ENCODE assay signal across 8 cellular contexts in the genomic region with DNA sequence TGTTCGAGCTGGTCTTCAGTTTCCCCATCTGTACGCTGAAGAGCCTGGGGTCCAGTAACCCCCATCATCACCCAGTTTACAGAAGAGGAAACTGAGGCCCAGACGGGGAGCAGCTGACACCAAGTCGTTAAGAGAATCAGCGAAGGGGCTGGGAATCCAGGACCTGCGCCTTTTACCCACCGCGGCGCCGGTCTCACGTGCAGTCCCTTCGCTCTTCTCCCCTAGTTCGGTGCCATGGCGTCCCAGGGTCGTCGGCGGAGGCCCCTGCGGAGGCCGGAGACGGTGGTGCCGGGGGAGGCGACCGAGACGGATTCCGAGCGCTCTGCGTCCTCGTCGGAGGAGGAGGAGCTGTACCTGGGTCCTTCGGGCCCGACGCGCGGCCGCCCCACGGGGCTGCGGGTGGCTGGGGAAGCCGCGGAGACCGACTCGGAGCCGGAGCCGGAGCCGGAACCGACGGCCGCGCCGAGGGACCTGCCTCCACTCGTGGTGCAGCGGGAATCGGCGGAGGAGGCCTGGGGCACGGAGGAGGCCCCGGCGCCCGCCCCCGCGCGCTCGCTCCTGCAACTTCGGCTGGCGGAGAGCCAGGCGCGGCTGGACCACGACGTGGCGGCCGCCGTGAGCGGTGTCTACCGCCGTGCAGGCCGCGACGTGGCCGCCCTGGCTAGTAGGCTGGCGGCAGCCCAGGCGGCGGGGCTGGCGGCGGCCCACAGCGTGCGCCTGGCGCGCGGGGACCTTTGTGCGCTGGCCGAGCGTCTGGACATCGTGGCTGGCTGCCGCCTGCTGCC. TPM values are rescaled to one million over a fixed set of nuclear protein-coding genes. Genes with fewer than 3 reads are reported as not detected.
A peak's percentile ranks its signal among the peaks of the same experiment; 100 is the strongest.
DNase-seq lines count a peak whose midpoint lies in the region; ATAC-seq, FAIRE-seq and TF ChIP-seq lines count a peak whose summit lies in the region.

No MANE protein-coding gene starts in this region.

- TF ChIP-seq POLR2A in H54 (IDR thresholded peaks at IDR 0.05; ENCODE audit: low read depth, low read length) = no peak

- H3K4me1 Mint-ChIP-seq in activated CD4-positive, alpha-beta memory T cell treated with anti-CD3 and anti-CD28 coated beads for 36 hours (ENCODE audit: low read depth) = peaks cover 34% of the 10 kb centered on the region
- peaks cover 24% of the 10 kb centered on the region in 2 donors for H3K4me1 Mint-ChIP-seq in natural killer cell treated with Interleukin-12 subunit alpha and Interleukin-12 subunit beta and Interleukin-15 and Interleukin-18, amount 100 ng/mL, for 72 hours (ENCODE audit: low read depth in 2 of 2)

- no peak for TF ChIP-seq CTCF in epithelial cell of proximal tubule (conservative IDR thresholded peaks at IDR 0.05; ENCODE audit: low read depth, low read length)

- H3K9me3 Mint-ChIP-seq in activated CD4-positive, alpha-beta memory T cell treated with anti-CD3 and anti-CD28 coated beads for 36 hours = no peaks in the 10 kb centered on the region
- H3K9me3 Mint-ChIP-seq in natural killer cell treated with Interleukin-12 subunit alpha and Interleukin-12 subunit beta and Interleukin-15 and Interleukin-18, amount 100 ng/mL, for 72 hours = no peaks in the 10 kb centered on the region

- peak overlapping the region; percentile 92 for H3K27ac Mint-ChIP-seq in activated CD4-positive, alpha-beta memory T cell treated with anti-CD3 and anti-CD28 coated beads for 36 hours
- peak overlapping the region; percentile 90 for H3K27ac Mint-ChIP-seq in natural killer cell treated with Interleukin-12 subunit alpha and Interleukin-12 subunit beta and Interleukin-15 and Interleukin-18, amount 100 ng/mL, for 72 hours

- intact Hi-C loops in activated CD4-positive, alpha-beta memory T cell treated with anti-CD3 and anti-CD28 coated beads for 36 hours (cut with micrococcal nuclease) = loop anchor here (5.0 to 10.0 kb wide), 4 partner anchors 102 to 427 kb away; a partner anchor contains a TSS

- DNase-seq in AG20443 (ENCODE audit: low spot score) = peak; percentile 53
- peak; percentile 53 for DNase-seq in activated CD4-positive, alpha-beta memory T cell treated with anti-CD3 and anti-CD28 coated beads for 36 hours
- no peak for DNase-seq in epithelial cell of proximal tubule (ENCODE audit: low read depth)
- no peak for DNase-seq in natural killer cell treated with Interleukin-12 subunit alpha and Interleukin-12 subunit beta and Interleukin-15 and Interleukin-18, amount 100 ng/mL, for 72 hours (ENCODE audit: low spot score)
- no peak for DNase-seq in H54 (ENCODE audit: insufficient read length, low spot score)
- DNase-seq in mesenteric fat pad (ENCODE audit: low spot score) = no peak
- no peak for DNase-seq in NCI-H2196 treated with DMSO at 0.1 percent for 48 hours (lab: John Stamatoyannopoulos, UW; ENCODE audit: unreplicated experiment)

- peak; percentile 1 for ATAC-seq in HG02588 (IDR thresholded peaks at IDR 0.05; ENCODE audit: unreplicated experiment)
- no peak for ATAC-seq in natural killer cell treated with Interleukin-12 subunit alpha and Interleukin-12 subunit beta and Interleukin-15 and Interleukin-18, amount 100 ng/mL, for 72 hours

- H3K4me3 ChIP-seq in epithelial cell of proximal tubule (ENCODE audit: low read depth, low read length) = peak overlapping the region; percentile 98

- no peak for FAIRE-seq in H54 (lab: Jason Lieb, UNC)

- POLR2A ChIA-PET in activated CD4-positive, alpha-beta memory T cell treated with anti-CD3 and anti-CD28 coated beads for 36 hours (lab: Charles Lee) = interaction anchor here (1.2 to 2.9 kb wide), 6 partner anchors 13 to 177 kb away, joined by 3 to 15 read pairs (median 8); a partner anchor contains a TSS

- H3K27me3 Mint-ChIP-seq in activated CD4-positive, alpha-beta memory T cell treated with anti-CD3 and anti-CD28 coated beads for 36 hours = no peaks in the 10 kb centered on the region
- no peaks in the 10 kb centered on the region for H3K27me3 Mint-ChIP-seq in natural killer cell treated with Interleukin-12 subunit alpha and Interleukin-12 subunit beta and Interleukin-15 and Interleukin-18, amount 100 ng/mL, for 72 hours

- H3K36me3 Mint-ChIP-seq in activated CD4-positive, alpha-beta memory T cell treated with anti-CD3 and anti-CD28 coated beads for 36 hours = peaks cover 5% of the 10 kb centered on the region
- no peaks in the 10 kb centered on the region for H3K36me3 Mint-ChIP-seq in natural killer cell treated with Interleukin-12 subunit alpha and Interleukin-12 subunit beta and Interleukin-15 and Interleukin-18, amount 100 ng/mL, for 72 hours

- peak overlapping the region; percentile 94 for H3K4me3 Mint-ChIP-seq in activated CD4-positive, alpha-beta memory T cell treated with anti-CD3 and anti-CD28 coated beads for 36 hours
- H3K4me3 Mint-ChIP-seq in natural killer cell treated with Interleukin-12 subunit alpha and Interleukin-12 subunit beta and Interleukin-15 and Interleukin-18, amount 100 ng/mL, for 72 hours = peak overlapping the region; percentile 95

- CTCF ChIA-PET in activated CD4-positive, alpha-beta memory T cell treated with anti-CD3 and anti-CD28 coated beads for 36 hours (lab: Charles Lee) = interaction anchor here (1.1 to 1.7 kb wide), 7 partner anchors 8 to 300 kb away, joined by 3 to 8 read pairs (median 4); a partner anchor contains a TSS

RNA-seq across cellular contexts. Expression of a gene that starts 0.7 kb away (rescaled TPM):
- 10 to 100 TPM; 10.4 to 11.8 TPM for total RNA-seq in activated CD4-positive, alpha-beta memory T cell treated with anti-CD3 and anti-CD28 coated beads for 36 hours
- total RNA-seq in epithelial cell of proximal tubule (5.4 and 11.5 TPM in 2 replicates), mesenteric fat pad (8.4 TPM)
- 10 to 100 TPM; 15.4 to 20.5 TPM for total RNA-seq in natural killer cell treated with Interleukin-12 subunit alpha and Interleukin-12 subunit beta and Interleukin-15 and Interleukin-18, amount 100 ng/mL, for 72 hours

RNA-seq across cellular contexts. Expression of a gene that starts 1.2 kb away (rescaled TPM):
- 10 to 100 TPM; 35.1 to 39.9 TPM for total RNA-seq in activated CD4-positive, alpha-beta memory T cell treated with anti-CD3 and anti-CD28 coated beads for 36 hours
- 9.5 and 16.5 TPM in 2 replicates for total RNA-seq in epithelial cell of proximal tubule
- total RNA-seq in natural killer cell treated with Interleukin-12 subunit alpha and Interleukin-12 subunit beta and Interleukin-15 and Interleukin-18, amount 100 ng/mL, for 72 hours = 10 to 100 TPM; 17.5 to 33.5 TPM
- 12.3 TPM for total RNA-seq in mesenteric fat pad

RNA-seq across cellular contexts. Expression of a gene that starts 18.5 kb away (rescaled TPM):
- total RNA-seq in activated CD4-positive, alpha-beta memory T cell treated with anti-CD3 and anti-CD28 coated beads for 36 hours = under 1 TPM; 0.10 to 0.22 TPM
- total RNA-seq in epithelial cell of proximal tubule (0.29 TPM in 1 of 2 replicates, not detected in the other), mesenteric fat pad (not detected)
- under 1 TPM; 0.14 to 0.22 TPM for total RNA-seq in natural killer cell treated with Interleukin-12 subunit alpha and Interleukin-12 subunit beta and Interleukin-15 and Interleukin-18, amount 100 ng/mL, for 72 hours

Comparison
In these comparisons a context has a peak if more than half of its experiments do, and no peak if none do; other contexts are left out.
1. DNase-seq: peak in AG20443 (single experiment) and activated CD4-positive, alpha-beta memory T cell treated with anti-CD3 and anti-CD28 coated beads for 36 hours (single experiment); none in epithelial cell of proximal tubule (single experiment), natural killer cell treated with Interleukin-12 subunit alpha and Interleukin-12 subunit beta and Interleukin-15 and Interleukin-18, amount 100 ng/mL, for 72 hours (single experiment), H54 (single experiment), mesenteric fat pad (single experiment) and NCI-H2196 treated with DMSO at 0.1 percent for 48 hours (single experiment).